8 cellular contexts compared by ENCODE assay signal in the genomic region with DNA sequence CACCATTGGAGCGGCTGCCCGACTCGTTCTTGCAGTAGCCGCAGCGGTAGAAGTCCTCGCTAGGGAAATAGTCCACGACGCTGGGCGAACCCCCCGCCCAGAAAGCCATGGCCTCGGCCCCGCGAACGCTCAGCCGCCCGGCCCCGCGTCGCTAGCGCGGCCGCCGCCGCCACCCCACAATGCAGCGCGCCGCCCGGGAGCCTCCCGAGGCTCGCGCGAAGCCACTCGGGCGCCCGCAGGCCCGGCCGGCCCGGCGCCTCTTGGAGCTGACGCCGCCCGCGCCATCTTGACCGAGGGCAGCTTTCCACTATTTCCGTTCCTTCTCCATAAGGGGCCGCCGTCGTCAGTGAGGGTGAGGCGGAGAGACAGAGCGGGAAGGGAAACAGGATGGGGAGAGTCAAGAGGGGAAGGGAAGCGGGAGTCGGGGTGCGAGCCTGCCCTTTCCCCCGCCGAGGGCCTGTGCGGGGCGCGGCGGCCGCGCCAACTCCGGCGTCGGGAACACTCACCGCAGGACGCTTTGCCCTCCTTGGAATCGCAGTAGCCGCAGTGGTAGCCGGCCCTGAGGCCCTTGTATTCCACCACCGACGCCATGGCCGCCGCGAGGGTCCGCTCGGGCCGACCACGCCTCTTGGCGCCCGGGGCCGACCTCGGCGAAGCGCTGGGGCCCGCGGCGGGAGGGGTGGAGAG. TPM values are rescaled to one million over a fixed set of nuclear protein-coding genes. Genes with fewer than 3 reads are reported as not detected.
DNase-seq lines count a peak whose midpoint lies in the region; ATAC-seq and TF ChIP-seq lines count a peak whose summit lies in the region.

Gene ATE1 (minus strand): TSS at position 191 of the 687 bp plus-strand sequence. CDS start 82 bp downstream, at position 109.

- H3K9me3 Mint-ChIP-seq in activated B cell treated with CpG ODN at 0.5 μM for 24 hours = no peaks in the 10 kb centered on the region

- no peaks in the 10 kb centered on the region for H3K36me3 ChIP-seq in smooth muscle cell (ENCODE audit: low read depth)

- POLR2A ChIA-PET in AG04449 (lab: Yijun Ruan, JAX) = interaction anchor here (0.6 to 1.6 kb wide), 7 partner anchors 8 to 1226 kb away, joined by 3 to 6 read pairs (median 3); partner anchors contain the start of gene BUB3
- POLR2A ChIA-PET in activated B cell treated with CpG ODN at 0.5 μM for 24 hours (lab: Charles Lee) = interaction anchor here (0.6 to 2.5 kb wide), 6 partner anchors 9 to 1081 kb away, joined by 3 to 12 read pairs (median 4); partner anchors contain the start of genes ACADSB, IKZF5, NSMCE4A and WDR11

- peaks cover 1% of the 10 kb centered on the region for H3K36me3 Mint-ChIP-seq in activated B cell treated with CpG ODN at 0.5 μM for 24 hours (ENCODE audit: low read depth)

- H3K4me1 ChIP-seq in smooth muscle cell (ENCODE audit: low read depth) = peaks cover 12% of the 10 kb centered on the region

- H3K4me3 ChIP-seq in AG04449 (ENCODE audit: low read depth, low read length) = peak within 1 kb of the TSS; percentile 86
- H3K4me3 ChIP-seq in cardiac fibroblast (replicated peaks in 1 of 2; ENCODE audit: low read depth in 2 of 2, low read length in 2 of 2) = peak within 1 kb of the TSS; percentile 86 to 88
- peak within 1 kb of the TSS; percentile 98 for H3K4me3 ChIP-seq in smooth muscle cell

- ATAC-seq in GM18870 (IDR thresholded peaks at IDR 0.05; ENCODE audit: unreplicated experiment) = peak; percentile 57
- ATAC-seq in HG03108 (IDR thresholded peaks at IDR 0.05; ENCODE audit: unreplicated experiment) = peak; percentile 85
- peak; percentile 91 for ATAC-seq in activated B cell treated with CpG ODN at 0.5 μM for 24 hours (ENCODE audit: low read depth)

- peaks cover 42% of the 10 kb centered on the region for H3K79me2 ChIP-seq in smooth muscle cell (ENCODE audit: low read depth)

- peak within 1 kb of the TSS; percentile 95 for H3K27ac ChIP-seq in smooth muscle cell (ENCODE audit: low read depth)

- no peaks in the 10 kb centered on the region for H3K9me3 ChIP-seq in smooth muscle cell (replicated peaks; ENCODE audit: low read depth)

- CTCF ChIA-PET in AG04449 (lab: Yijun Ruan, JAX) (interaction anchor here (0.6 to 1.6 kb wide), 5 partner anchors 9 to 185 kb away, joined by 3 to 5 read pairs (median 4); no protein-coding TSS in a partner anchor), activated B cell treated with CpG ODN at 0.5 μM for 24 hours (lab: Charles Lee) (no interaction called here)

- H3K4me3 Mint-ChIP-seq in activated B cell treated with CpG ODN at 0.5 μM for 24 hours = peak within 1 kb of the TSS; percentile 94

- TF ChIP-seq CTCF in AG04449 (IDR thresholded peaks at IDR 0.05; ENCODE audit: insufficient read depth, low read length, missing control alignments) (peak; percentile 28), activated B cell treated with CpG ODN at 0.5 μM for 24 hours (IDR thresholded peaks at IDR 0.05) (no peak), cardiac fibroblast (IDR thresholded peaks at IDR 0.05; ENCODE audit: low read depth, low read length) (no peak), smooth muscle cell (IDR thresholded peaks at IDR 0.05; ENCODE audit: borderline replicate concordance, insufficient read depth, poor library complexity, severe bottlenecking) (no peak)

- peaks cover 19% of the 10 kb centered on the region for H3K4me1 Mint-ChIP-seq in activated B cell treated with CpG ODN at 0.5 μM for 24 hours

- WGBS in smooth muscle cell (ENCODE audit: low lambda C conversion rate) = 1% methylated on average over 81 of the region's 87 CpGs

- H2AFZ ChIP-seq in smooth muscle cell (ENCODE audit: low read depth) = peak within 1 kb of the TSS; percentile 99

- intact Hi-C loops in activated B cell treated with CpG ODN at 0.5 μM for 24 hours (cut with micrococcal nuclease) = loop anchor here (1.0 to 5.0 kb wide), 6 partner anchors 47 to 1229 kb away; partner anchors contain the start of genes ACADSB, FAM24B, IKZF5 and NSMCE4A

- peak within 1 kb of the TSS; percentile 91 for H3K27ac Mint-ChIP-seq in activated B cell treated with CpG ODN at 0.5 μM for 24 hours

- DNase-seq in AG04449 (ENCODE audit: low read depth, low spot score) (peak; percentile 36), NCI-H2196 (lab: John Stamatoyannopoulos, UW; ENCODE audit: unreplicated experiment) (peak; percentile 79), activated B cell treated with CpG ODN at 0.5 μM for 24 hours (peak; percentile 79), cardiac fibroblast (ENCODE audit: low read depth in 2 of 2) (peak; percentile 91 to 95), iPS-NIHi7 (ENCODE audit: extremely low spot score) (peak; percentile 92), smooth muscle cell (lab: John Stamatoyannopoulos, UW; ENCODE audit: unreplicated experiment) (peak; percentile 70)

- H3K27me3 Mint-ChIP-seq in activated B cell treated with CpG ODN at 0.5 μM for 24 hours = no peaks in the 10 kb centered on the region

- peak within 1 kb of the TSS; percentile 91 for H3K4me2 ChIP-seq in smooth muscle cell

- H4K20me1 ChIP-seq in smooth muscle cell (ENCODE audit: low read depth) = no peaks in the 10 kb centered on the region

- peak within 1 kb of the TSS; percentile 96 for H3K9ac ChIP-seq in smooth muscle cell (ENCODE audit: low read depth)

- H3F3A ChIP-seq in smooth muscle cell (ENCODE audit: low read depth) = peaks cover 27% of the 10 kb centered on the region

- H3K27me3 ChIP-seq in smooth muscle cell (ENCODE audit: low read depth) = no peaks in the 10 kb centered on the region

RNA-seq across cellular contexts. Expression of gene ATE1, which starts in this region (rescaled TPM):
- total RNA-seq in activated B cell treated with CpG ODN at 0.5 μM for 24 hours (26.0 and 31.0 TPM in 2 replicates), smooth muscle cell (20.7 and 20.9 TPM in 2 replicates)
- polyA plus RNA-seq in smooth muscle cell = 9.1 and 13.6 TPM in 2 replicates

Comparison
In these comparisons a context has a peak if more than half of its experiments do, and no peak if none do; other contexts are left out.
1. Peak in every context shown above with its lines: DNase-seq, ATAC-seq, H3K4me3 ChIP-seq and H3K27ac ChIP-seq.
2. DNase-seq: peak in every context shown above with its lines; median percentile 93 in cardiac fibroblast; 92 in iPS-NIHi7; 79 in NCI-H2196; 79 in activated B cell treated with CpG ODN at 0.5 μM for 24 hours; 70 in smooth muscle cell; 36 in AG04449.